Comparison of ENCODE assay signal across 20 cellular contexts in the genomic region with DNA sequence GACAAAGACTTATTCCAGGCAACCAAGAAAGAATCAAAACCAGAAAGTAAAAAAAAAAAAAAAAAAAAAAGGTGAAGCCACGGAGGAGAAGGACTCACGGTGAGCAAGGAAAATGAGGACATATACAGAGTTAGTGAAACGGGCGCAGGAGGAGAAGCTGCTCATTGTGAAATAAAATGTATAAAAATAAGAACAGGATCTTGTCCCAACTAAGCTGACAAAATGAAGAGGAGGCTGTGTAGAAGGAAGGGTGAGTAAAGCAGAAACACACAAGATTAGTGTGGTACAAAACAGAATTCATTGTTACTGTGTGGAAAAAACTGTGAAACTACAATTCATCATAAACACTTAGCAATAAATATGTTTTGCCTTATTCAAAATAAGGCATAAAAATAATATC. TPM values are rescaled to one million over a fixed set of nuclear protein-coding genes. Genes with fewer than 3 reads are reported as not detected.
A peak's percentile ranks its signal among the peaks of the same experiment; 100 is the strongest.
DNase-seq lines count a peak whose midpoint lies in the region; ATAC-seq lines count a peak whose summit lies in the region.
"Had no signal": no experiment of that assay in that cellular context is flagged by ENCODE, and none has a peak within 500 bp of the region (broad histone marks: within the 10 kb centered on the region; RNA-seq: fewer than 3 reads in every experiment).

No MANE protein-coding gene starts in this region.

- H3K4me1 Mint-ChIP-seq in activated naive CD4-positive, alpha-beta T cell treated with anti-CD3 and anti-CD28 coated beads for 36 hours (ENCODE audit: low read depth): peaks cover 10% of the 10 kb centered on the region
- H3K4me1 Mint-ChIP-seq in activated naive CD4-positive, alpha-beta T cell treated with anti-CD3 and anti-CD28 coated beads, Interleukin-2, amount 10 ng/mL, durations not matched to agents 7 days and 5 days: no peaks in the 10 kb centered on the region
- peaks cover 6% of the 10 kb centered on the region for H3K4me1 Mint-ChIP-seq in activated T-helper 17 cell treated with anti-CD3 and anti-CD28 coated beads, Interleukin-2, amount 50 U/mL, for 72 hours

- peaks cover 1% of the 10 kb centered on the region for H3K27me3 Mint-ChIP-seq in activated naive CD4-positive, alpha-beta T cell treated with anti-CD3 and anti-CD28 coated beads for 36 hours (ENCODE audit: low read depth)
- H3K27me3 Mint-ChIP-seq in activated naive CD4-positive, alpha-beta T cell treated with anti-CD3 and anti-CD28 coated beads, Interleukin-2, amount 10 ng/mL, durations not matched to agents 7 days and 5 days: peaks cover 48% of the 10 kb centered on the region
- H3K27me3 Mint-ChIP-seq in activated T-helper 17 cell treated with anti-CD3 and anti-CD28 coated beads, Interleukin-2, amount 50 U/mL, for 72 hours: peaks cover 4% of the 10 kb centered on the region

- CTCF ChIA-PET in activated naive CD4-positive, alpha-beta T cell treated with anti-CD3 and anti-CD28 coated beads for 36 hours (lab: Charles Lee): interaction anchor here (0.7 to 1.8 kb wide), 5 partner anchors 9 to 26 kb away, joined by 4 to 5 read pairs (median 5); no protein-coding TSS in a partner anchor
- CTCF ChIA-PET in activated naive CD4-positive, alpha-beta T cell treated with anti-CD3 and anti-CD28 coated beads, Interleukin-2, amount 10 ng/mL, durations not matched to agents 7 days and 5 days (lab: Charles Lee): interaction anchor here (0.9 to 1.7 kb wide), 2 partner anchors 11 to 26 kb away, joined by 3 to 5 read pairs; no protein-coding TSS in a partner anchor

- H3K4me3 Mint-ChIP-seq in activated naive CD4-positive, alpha-beta T cell treated with anti-CD3 and anti-CD28 coated beads for 36 hours: no peak overlapping the region
- H3K4me3 Mint-ChIP-seq in activated naive CD4-positive, alpha-beta T cell treated with anti-CD3 and anti-CD28 coated beads, Interleukin-2, amount 10 ng/mL, durations not matched to agents 7 days and 5 days: no peak overlapping the region
- peak overlapping the region; percentile 60 for H3K4me3 Mint-ChIP-seq in activated T-helper 17 cell treated with anti-CD3 and anti-CD28 coated beads, Interleukin-2, amount 50 U/mL, for 72 hours
- H3K4me3 Mint-ChIP-seq: T-cell had no signal

- ATAC-seq in activated T-helper 17 cell treated with anti-CD3 and anti-CD28 coated beads, Interleukin-2, amount 50 U/mL, for 72 hours (replicated peaks): peak; percentile 77
- ATAC-seq: T-cell had no signal

- no peak for DNase-seq in activated naive CD4-positive, alpha-beta T cell treated with anti-CD3 and anti-CD28 coated beads for 36 hours
- no peak for DNase-seq in activated naive CD4-positive, alpha-beta T cell treated with anti-CD3 and anti-CD28 coated beads, Interleukin-2, amount 10 ng/mL, durations not matched to agents 7 days and 5 days
- DNase-seq in NOMO-1 treated with dmso at 0.1 percent for 144 hours (lab: John Stamatoyannopoulos, UW; ENCODE audit: unreplicated experiment) (peak; percentile 14), SHP77 treated with DMSO at 0.1 percent for 48 hours (lab: John Stamatoyannopoulos, UW) (no peak), GM19238 (ENCODE audit: insufficient read length, low spot score) (no peak), DMS 273 (lab: John Stamatoyannopoulos, UW; ENCODE audit: unreplicated experiment) (no peak)
- DNase-seq: ACHN, C1 segment of cervical spinal cord, DMS 273 treated with DMSO at 0.1 percent for 48 hours, DND-41, KBM-7, NCI-H1048, NCI-H1436 treated with DMSO at 0.1 percent for 48 hours, NCI-H2029, NCI-H2171, T-cell had no signal

- no peaks in the 10 kb centered on the region for H3K9me3 Mint-ChIP-seq in activated naive CD4-positive, alpha-beta T cell treated with anti-CD3 and anti-CD28 coated beads for 36 hours
- no peaks in the 10 kb centered on the region for H3K9me3 Mint-ChIP-seq in activated naive CD4-positive, alpha-beta T cell treated with anti-CD3 and anti-CD28 coated beads, Interleukin-2, amount 10 ng/mL, durations not matched to agents 7 days and 5 days
- no peaks in the 10 kb centered on the region for H3K9me3 Mint-ChIP-seq in activated T-helper 17 cell treated with anti-CD3 and anti-CD28 coated beads, Interleukin-2, amount 50 U/mL, for 72 hours
- H3K9me3 Mint-ChIP-seq: T-cell had no signal

- intact Hi-C loops in activated naive CD4-positive, alpha-beta T cell treated with anti-CD3 and anti-CD28 coated beads for 36 hours (cut with micrococcal nuclease): no loop called here

- peak overlapping the region; percentile 10 for H3K27ac Mint-ChIP-seq in activated naive CD4-positive, alpha-beta T cell treated with anti-CD3 and anti-CD28 coated beads for 36 hours
- no peak overlapping the region for H3K27ac Mint-ChIP-seq in activated naive CD4-positive, alpha-beta T cell treated with anti-CD3 and anti-CD28 coated beads, Interleukin-2, amount 10 ng/mL, durations not matched to agents 7 days and 5 days
- peak overlapping the region; percentile 79 for H3K27ac Mint-ChIP-seq in activated T-helper 17 cell treated with anti-CD3 and anti-CD28 coated beads, Interleukin-2, amount 50 U/mL, for 72 hours
- H3K27ac Mint-ChIP-seq: T-cell had no signal

- no peaks in the 10 kb centered on the region for H3K36me3 Mint-ChIP-seq in activated naive CD4-positive, alpha-beta T cell treated with anti-CD3 and anti-CD28 coated beads for 36 hours (ENCODE audit: low read depth)
- no peaks in the 10 kb centered on the region for H3K36me3 Mint-ChIP-seq in activated naive CD4-positive, alpha-beta T cell treated with anti-CD3 and anti-CD28 coated beads, Interleukin-2, amount 10 ng/mL, durations not matched to agents 7 days and 5 days
- no peaks in the 10 kb centered on the region for H3K36me3 Mint-ChIP-seq in activated T-helper 17 cell treated with anti-CD3 and anti-CD28 coated beads, Interleukin-2, amount 50 U/mL, for 72 hours (ENCODE audit: low read depth)
- H3K36me3 Mint-ChIP-seq: T-cell had no signal

RNA-seq across cellular contexts. Expression of a gene that starts 7.6 kb away (rescaled TPM):
- under 1 TPM; 0.12 to 0.15 TPM for total RNA-seq in activated naive CD4-positive, alpha-beta T cell treated with anti-CD3 and anti-CD28 coated beads for 36 hours
- under 1 TPM; 0.09 to 0.42 TPM for total RNA-seq in activated T-helper 17 cell treated with anti-CD3 and anti-CD28 coated beads, Interleukin-2, amount 50 U/mL, for 72 hours
- total RNA-seq: G401, H4, SK-MEL-5 had no signal

RNA-seq across cellular contexts. Expression of a gene that starts 44.4 kb away (rescaled TPM):
- 100 to 1,000 TPM; 202 to 210 TPM for total RNA-seq in activated naive CD4-positive, alpha-beta T cell treated with anti-CD3 and anti-CD28 coated beads for 36 hours
- 100 to 1,000 TPM in 1 of 2 donors, 10 to 100 TPM in 1; 94.8 to 235 TPM for total RNA-seq in activated T-helper 17 cell treated with anti-CD3 and anti-CD28 coated beads, Interleukin-2, amount 50 U/mL, for 72 hours

RNA-seq across cellular contexts. Expression of a gene that starts 53.2 kb away (rescaled TPM):
- total RNA-seq in activated naive CD4-positive, alpha-beta T cell treated with anti-CD3 and anti-CD28 coated beads for 36 hours: not detected
- not detected for total RNA-seq in activated T-helper 17 cell treated with anti-CD3 and anti-CD28 coated beads, Interleukin-2, amount 50 U/mL, for 72 hours
- total RNA-seq: G401, H4, SK-MEL-5, T-cell had no signal
